In the genomic region with DNA sequence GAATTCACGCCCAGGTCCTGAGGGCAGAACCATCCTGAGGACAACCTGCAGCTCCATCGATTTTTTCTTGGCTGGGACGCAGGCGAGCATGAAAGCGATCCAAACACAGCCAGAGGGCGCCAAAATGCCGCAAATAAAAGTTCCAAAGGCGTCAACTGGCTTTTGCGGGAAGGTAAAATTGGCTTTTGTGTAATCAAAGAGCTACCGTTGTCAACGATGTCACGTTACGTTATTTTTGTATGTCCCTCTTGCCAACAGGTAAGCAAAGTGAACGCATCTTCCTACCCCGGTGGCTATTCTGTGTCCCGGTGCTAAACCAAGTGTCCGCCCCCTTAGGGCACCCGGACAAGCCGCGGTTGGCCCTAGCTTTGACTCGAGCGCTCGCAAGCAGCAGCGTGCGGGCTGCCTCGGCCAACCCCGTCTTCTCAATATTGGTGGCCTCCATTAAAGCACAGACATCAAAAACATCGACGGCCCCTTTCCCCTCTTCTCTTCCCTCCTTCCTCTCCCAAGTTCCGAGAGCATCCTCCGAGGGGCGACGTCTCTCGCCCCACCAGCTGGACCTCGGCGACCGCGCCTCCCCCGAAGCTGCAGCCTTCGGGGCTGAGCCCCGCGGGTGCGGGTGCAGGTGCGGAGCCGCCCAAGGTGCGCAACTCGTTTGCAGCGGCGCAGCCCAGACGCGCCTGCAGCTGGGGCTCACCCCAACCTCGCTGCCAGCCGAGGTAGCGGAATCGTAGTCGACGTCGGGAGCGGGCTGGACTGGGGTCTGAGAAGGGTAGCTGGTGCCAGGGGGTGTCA, we compare ENCODE assay signal across 1 cellular context.
TF ChIP-seq lines count a peak whose summit lies in the region.

No MANE protein-coding gene starts in this region.

TF ChIP-seq in HEK293, 187 proteins besides CTCF, POLR2A, EP300 and RAD21 (continued from another document and continues in another):
- TF ChIP-seq ZNF292 (tag by site-specific recombination; IDR thresholded peaks at IDR 0.05; ENCODE audit: borderline replicate concordance, low read depth) (no peak), SETDB1 (IDR thresholded peaks at IDR 0.05; ENCODE audit: insufficient read length, low read length) (no peak), YY2 (tag by site-specific recombination; IDR thresholded peaks at IDR 0.05) (no peak), OSR2 (tag by site-specific recombination; IDR thresholded peaks at IDR 0.05) (peak; percentile 68; the same call in 1 of the 2 replicates), ZNF701 (tag by site-specific recombination; IDR thresholded peaks at IDR 0.05) (no peak), ZNF211 (tag by site-specific recombination; IDR thresholded peaks at IDR 0.05; ENCODE audit: low read depth) (no peak), KLF7 (tag by site-specific recombination; IDR thresholded peaks at IDR 0.05; ENCODE audit: borderline replicate concordance) (no peak), ZNF670 (tag by site-specific recombination; IDR thresholded peaks at IDR 0.05; ENCODE audit: low read depth) (no peak), AEBP2 (tag by site-specific recombination; IDR thresholded peaks at IDR 0.05; ENCODE audit: borderline replicate concordance) (no peak), ZNF48 (tag by site-specific recombination; IDR thresholded peaks at IDR 0.05) (no peak), ZNF18 (tag by site-specific recombination; IDR thresholded peaks at IDR 0.05) (no peak), ZNF155 (tag by site-specific recombination; IDR thresholded peaks at IDR 0.05) (no peak), ZNF133 (tag by site-specific recombination; IDR thresholded peaks at IDR 0.05) (no peak), ZNF146 (tag by site-specific recombination; IDR thresholded peaks at IDR 0.05) (no peak), ZNF19 (tag by site-specific recombination; IDR thresholded peaks at IDR 0.05; ENCODE audit: low read depth) (no peak), ZSCAN23 (tag by site-specific recombination; IDR thresholded peaks at IDR 0.05) (no peak), HOXD13 (CRISPR knock-in tag; IDR thresholded peaks at IDR 0.05; ENCODE audit: borderline replicate concordance) (no peak), ZEB2 (tag by site-specific recombination; IDR thresholded peaks at IDR 0.05) (peak; percentile 97), GFI1B (tag by site-specific recombination; IDR thresholded peaks at IDR 0.05) (no peak), ZNF184 (tag by site-specific recombination; IDR thresholded peaks at IDR 0.05) (no peak), SP3 (tag by site-specific recombination; IDR thresholded peaks at IDR 0.05) (peak; percentile 65), ZNF792 (tag by site-specific recombination; IDR thresholded peaks at IDR 0.05) (no peak), ZBTB26 (tag by site-specific recombination; optimal IDR thresholded peaks at IDR 0.05) (peak; percentile 81), ZNF777 (tag by site-specific recombination; IDR thresholded peaks at IDR 0.05; ENCODE audit: borderline replicate concordance) (peak; percentile 92), ZFP41 (tag by site-specific recombination; IDR thresholded peaks at IDR 0.05; ENCODE audit: borderline replicate concordance) (no peak), ZNF596 (tag by site-specific recombination; IDR thresholded peaks at IDR 0.05) (no peak), ZNF354C (tag by site-specific recombination; IDR thresholded peaks at IDR 0.05; ENCODE audit: borderline replicate concordance, low read depth) (no peak), ZNF174 (tag by site-specific recombination; IDR thresholded peaks at IDR 0.05) (no peak), ZNF621 (tag by site-specific recombination; IDR thresholded peaks at IDR 0.05) (no peak), ZNF610 (tag by site-specific recombination; IDR thresholded peaks at IDR 0.05; ENCODE audit: borderline replicate concordance) (peak; percentile 55; the same call in 1 of the 2 replicates), GLI2 (tag by site-specific recombination; IDR thresholded peaks at IDR 0.05; ENCODE audit: borderline replicate concordance, low read depth) (no peak), REPIN1 (tag by site-specific recombination; IDR thresholded peaks at IDR 0.05; ENCODE audit: low read depth) (peak; percentile 15; the same call in 1 of the 2 replicates)
- TF ChIP-seq, protein P1, sequence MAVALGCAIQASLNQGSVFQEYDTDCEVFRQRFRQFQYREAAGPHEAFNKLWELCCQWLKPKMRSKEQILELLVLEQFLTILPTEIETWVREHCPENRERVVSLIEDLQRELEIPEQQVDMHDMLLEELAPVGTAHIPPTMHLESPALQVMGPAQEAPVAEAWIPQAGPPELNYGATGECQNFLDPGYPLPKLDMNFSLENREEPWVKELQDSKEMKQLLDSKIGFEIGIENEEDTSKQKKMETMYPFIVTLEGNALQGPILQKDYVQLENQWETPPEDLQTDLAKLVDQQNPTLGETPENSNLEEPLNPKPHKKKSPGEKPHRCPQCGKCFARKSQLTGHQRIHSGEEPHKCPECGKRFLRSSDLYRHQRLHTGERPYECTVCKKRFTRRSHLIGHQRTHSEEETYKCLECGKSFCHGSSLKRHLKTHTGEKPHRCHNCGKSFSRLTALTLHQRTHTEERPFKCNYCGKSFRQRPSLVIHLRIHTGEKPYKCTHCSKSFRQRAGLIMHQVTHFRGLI (tag by site-specific recombination; IDR thresholded peaks at IDR 0.05), result peak; percentile 82
- TF ChIP-seq, protein P2, sequence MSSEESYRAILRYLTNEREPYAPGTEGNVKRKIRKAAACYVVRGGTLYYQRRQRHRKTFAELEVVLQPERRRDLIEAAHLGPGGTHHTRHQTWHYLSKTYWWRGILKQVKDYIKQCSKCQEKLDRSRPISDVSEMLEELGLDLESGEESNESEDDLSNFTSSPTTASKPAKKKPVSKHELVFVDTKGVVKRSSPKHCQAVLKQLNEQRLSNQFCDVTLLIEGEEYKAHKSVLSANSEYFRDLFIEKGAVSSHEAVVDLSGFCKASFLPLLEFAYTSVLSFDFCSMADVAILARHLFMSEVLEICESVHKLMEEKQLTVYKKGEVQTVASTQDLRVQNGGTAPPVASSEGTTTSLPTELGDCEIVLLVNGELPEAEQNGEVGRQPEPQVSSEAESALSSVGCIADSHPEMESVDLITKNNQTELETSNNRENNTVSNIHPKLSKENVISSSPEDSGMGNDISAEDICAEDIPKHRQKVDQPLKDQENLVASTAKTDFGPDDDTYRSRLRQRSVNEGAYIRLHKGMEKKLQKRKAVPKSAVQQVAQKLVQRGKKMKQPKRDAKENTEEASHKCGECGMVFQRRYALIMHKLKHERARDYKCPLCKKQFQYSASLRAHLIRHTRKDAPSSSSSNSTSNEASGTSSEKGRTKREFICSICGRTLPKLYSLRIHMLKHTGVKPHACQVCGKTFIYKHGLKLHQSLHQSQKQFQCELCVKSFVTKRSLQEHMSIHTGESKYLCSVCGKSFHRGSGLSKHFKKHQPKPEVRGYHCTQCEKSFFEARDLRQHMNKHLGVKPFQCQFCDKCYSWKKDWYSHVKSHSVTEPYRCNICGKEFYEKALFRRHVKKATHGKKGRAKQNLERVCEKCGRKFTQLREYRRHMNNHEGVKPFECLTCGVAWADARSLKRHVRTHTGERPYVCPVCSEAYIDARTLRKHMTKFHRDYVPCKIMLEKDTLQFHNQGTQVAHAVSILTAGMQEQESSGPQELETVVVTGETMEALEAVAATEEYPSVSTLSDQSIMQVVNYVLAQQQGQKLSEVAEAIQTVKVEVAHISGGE (tag by site-specific recombination; conservative IDR thresholded peaks at IDR 0.05; ENCODE audit: low read depth), result no peak
- TF ChIP-seq, protein P3, sequence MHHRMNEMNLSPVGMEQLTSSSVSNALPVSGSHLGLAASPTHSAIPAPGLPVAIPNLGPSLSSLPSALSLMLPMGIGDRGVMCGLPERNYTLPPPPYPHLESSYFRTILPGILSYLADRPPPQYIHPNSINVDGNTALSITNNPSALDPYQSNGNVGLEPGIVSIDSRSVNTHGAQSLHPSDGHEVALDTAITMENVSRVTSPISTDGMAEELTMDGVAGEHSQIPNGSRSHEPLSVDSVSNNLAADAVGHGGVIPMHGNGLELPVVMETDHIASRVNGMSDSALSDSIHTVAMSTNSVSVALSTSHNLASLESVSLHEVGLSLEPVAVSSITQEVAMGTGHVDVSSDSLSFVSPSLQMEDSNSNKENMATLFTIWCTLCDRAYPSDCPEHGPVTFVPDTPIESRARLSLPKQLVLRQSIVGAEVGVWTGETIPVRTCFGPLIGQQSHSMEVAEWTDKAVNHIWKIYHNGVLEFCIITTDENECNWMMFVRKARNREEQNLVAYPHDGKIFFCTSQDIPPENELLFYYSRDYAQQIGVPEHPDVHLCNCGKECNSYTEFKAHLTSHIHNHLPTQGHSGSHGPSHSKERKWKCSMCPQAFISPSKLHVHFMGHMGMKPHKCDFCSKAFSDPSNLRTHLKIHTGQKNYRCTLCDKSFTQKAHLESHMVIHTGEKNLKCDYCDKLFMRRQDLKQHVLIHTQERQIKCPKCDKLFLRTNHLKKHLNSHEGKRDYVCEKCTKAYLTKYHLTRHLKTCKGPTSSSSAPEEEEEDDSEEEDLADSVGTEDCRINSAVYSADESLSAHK (tag by site-specific recombination; IDR thresholded peaks at IDR 0.05), result no peak
- TF ChIP-seq, protein P4, sequence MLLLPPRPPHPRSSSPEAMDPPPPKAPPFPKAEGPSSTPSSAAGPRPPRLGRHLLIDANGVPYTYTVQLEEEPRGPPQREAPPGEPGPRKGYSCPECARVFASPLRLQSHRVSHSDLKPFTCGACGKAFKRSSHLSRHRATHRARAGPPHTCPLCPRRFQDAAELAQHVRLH (tag by site-specific recombination; IDR thresholded peaks at IDR 0.05), result peak; percentile 62
- TF ChIP-seq, protein P5, sequence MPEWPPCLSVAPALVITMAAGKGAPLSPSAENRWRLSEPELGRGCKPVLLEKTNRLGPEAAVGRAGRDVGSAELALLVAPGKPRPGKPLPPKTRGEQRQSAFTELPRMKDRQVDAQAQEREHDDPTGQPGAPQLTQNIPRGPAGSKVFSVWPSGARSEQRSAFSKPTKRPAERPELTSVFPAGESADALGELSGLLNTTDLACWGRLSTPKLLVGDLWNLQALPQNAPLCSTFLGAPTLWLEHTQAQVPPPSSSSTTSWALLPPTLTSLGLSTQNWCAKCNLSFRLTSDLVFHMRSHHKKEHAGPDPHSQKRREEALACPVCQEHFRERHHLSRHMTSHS (tag by site-specific recombination; IDR thresholded peaks at IDR 0.05), result no peak
- TF ChIP-seq, protein P6, sequence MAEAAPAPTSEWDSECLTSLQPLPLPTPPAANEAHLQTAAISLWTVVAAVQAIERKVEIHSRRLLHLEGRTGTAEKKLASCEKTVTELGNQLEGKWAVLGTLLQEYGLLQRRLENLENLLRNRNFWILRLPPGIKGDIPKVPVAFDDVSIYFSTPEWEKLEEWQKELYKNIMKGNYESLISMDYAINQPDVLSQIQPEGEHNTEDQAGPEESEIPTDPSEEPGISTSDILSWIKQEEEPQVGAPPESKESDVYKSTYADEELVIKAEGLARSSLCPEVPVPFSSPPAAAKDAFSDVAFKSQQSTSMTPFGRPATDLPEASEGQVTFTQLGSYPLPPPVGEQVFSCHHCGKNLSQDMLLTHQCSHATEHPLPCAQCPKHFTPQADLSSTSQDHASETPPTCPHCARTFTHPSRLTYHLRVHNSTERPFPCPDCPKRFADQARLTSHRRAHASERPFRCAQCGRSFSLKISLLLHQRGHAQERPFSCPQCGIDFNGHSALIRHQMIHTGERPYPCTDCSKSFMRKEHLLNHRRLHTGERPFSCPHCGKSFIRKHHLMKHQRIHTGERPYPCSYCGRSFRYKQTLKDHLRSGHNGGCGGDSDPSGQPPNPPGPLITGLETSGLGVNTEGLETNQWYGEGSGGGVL (tag by site-specific recombination; IDR thresholded peaks at IDR 0.05), result no peak
- TF ChIP-seq, protein P7, sequence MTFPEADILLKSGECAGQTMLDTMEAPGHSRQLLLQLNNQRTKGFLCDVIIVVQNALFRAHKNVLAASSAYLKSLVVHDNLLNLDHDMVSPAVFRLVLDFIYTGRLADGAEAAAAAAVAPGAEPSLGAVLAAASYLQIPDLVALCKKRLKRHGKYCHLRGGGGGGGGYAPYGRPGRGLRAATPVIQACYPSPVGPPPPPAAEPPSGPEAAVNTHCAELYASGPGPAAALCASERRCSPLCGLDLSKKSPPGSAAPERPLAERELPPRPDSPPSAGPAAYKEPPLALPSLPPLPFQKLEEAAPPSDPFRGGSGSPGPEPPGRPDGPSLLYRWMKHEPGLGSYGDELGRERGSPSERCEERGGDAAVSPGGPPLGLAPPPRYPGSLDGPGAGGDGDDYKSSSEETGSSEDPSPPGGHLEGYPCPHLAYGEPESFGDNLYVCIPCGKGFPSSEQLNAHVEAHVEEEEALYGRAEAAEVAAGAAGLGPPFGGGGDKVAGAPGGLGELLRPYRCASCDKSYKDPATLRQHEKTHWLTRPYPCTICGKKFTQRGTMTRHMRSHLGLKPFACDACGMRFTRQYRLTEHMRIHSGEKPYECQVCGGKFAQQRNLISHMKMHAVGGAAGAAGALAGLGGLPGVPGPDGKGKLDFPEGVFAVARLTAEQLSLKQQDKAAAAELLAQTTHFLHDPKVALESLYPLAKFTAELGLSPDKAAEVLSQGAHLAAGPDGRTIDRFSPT (tag by site-specific recombination; IDR thresholded peaks at IDR 0.05), result peak; percentile 76
